11 cellular contexts compared by ENCODE assay signal in the genomic region with DNA sequence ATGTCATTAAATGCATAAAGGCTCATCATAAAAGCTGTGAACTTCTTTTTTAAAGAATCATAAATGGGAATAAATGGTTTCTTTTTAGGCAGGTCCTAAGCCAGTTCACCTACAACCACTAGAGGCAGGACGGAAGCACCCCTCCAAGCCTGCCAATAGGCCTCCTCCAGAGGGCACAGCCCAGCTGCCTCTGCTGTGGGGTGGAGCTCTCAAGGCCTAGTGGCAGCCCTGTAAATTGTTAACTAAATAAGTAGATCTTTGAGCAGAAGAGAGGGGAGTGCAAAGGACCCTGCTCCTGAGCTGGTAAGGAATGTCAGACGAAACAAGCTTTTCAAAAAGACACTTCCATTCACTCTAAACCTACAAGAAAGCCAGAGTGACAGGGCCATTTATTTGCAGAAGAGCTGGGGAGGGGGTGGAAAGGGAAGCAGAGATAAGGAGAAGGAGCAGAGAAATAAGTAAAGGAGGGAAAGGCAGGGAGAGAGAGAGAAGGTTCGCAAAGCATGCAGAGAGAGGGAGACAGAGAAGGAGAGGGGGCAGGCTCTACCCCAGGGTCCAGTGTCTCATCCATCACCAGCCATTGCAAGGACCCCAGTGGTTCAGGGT. TPM values are rescaled to one million over a fixed set of nuclear protein-coding genes. Genes with fewer than 3 reads are reported as not detected.
DNase-seq lines count a peak whose midpoint lies in the region; ATAC-seq and TF ChIP-seq lines count a peak whose summit lies in the region.
"Had no signal": no experiment of that assay in that cellular context is flagged by ENCODE, and none has a peak within 500 bp of the region (broad histone marks: within the 10 kb centered on the region; RNA-seq: fewer than 3 reads in every experiment).

No MANE protein-coding gene starts in this region.

- H3K27ac Mint-ChIP-seq in HFFc6, result no peak overlapping the region
- H3K27ac Mint-ChIP-seq in activated naive CD8-positive, alpha-beta T cell treated with anti-CD3 and anti-CD28 coated beads for 36 hours, result no peak overlapping the region
- H3K27ac Mint-ChIP-seq: activated B cell treated with CpG ODN at 0.5 μM for 24 hours had no signal

- H2AFZ ChIP-seq in DND-41 (ENCODE audit: low read depth, low read length) (no peak overlapping the region), SK-N-SH (ENCODE audit: low read depth) (no peak overlapping the region)

- TF ChIP-seq EP300 in SK-N-SH (IDR thresholded peaks at IDR 0.05; ENCODE audit: borderline replicate concordance in 1 of 2, low read depth in 1 of 2, low read length in 1 of 2), result no peak

- H3K27me3 ChIP-seq in DND-41 (ENCODE audit: insufficient read depth, low read length, poor library complexity) (no peaks in the 10 kb centered on the region), SK-N-SH (ENCODE audit: insufficient read depth) (no peaks in the 10 kb centered on the region), liver (ENCODE audit: control insufficient read depth in 4 of 4, insufficient read depth in 4 of 4, low read length in 3 of 4) (peaks cover 0 to 5% (median 1%) of the 10 kb centered on the region in 4 donors)

- no peaks in the 10 kb centered on the region for H3K4me1 Mint-ChIP-seq in HFFc6 (ENCODE audit: low read depth)
- no peaks in the 10 kb centered on the region for H3K4me1 Mint-ChIP-seq in activated naive CD8-positive, alpha-beta T cell treated with anti-CD3 and anti-CD28 coated beads for 36 hours
- H3K4me1 Mint-ChIP-seq: activated B cell treated with CpG ODN at 0.5 μM for 24 hours had no signal

- no peaks in the 10 kb centered on the region for H3K9me2 ChIP-seq in SK-N-SH

- DNase-seq in DND-41, result peak; percentile 53
- no peak for DNase-seq in HFFc6
- DNase-seq in SK-N-SH, result no peak
- no peak for DNase-seq in activated effector memory CD4-positive, alpha-beta T cell treated with anti-CD3 and anti-CD28 coated beads, Interleukin-2, amount 50 U/mL, for 16 hours
- no peak for DNase-seq in activated CD8-positive, alpha-beta memory T cell treated with anti-CD3 and anti-CD28 coated beads, Interleukin-2, amount 50 U/mL, for 4 hours
- no peak for DNase-seq in activated naive CD8-positive, alpha-beta T cell treated with anti-CD3 and anti-CD28 coated beads for 36 hours
- DNase-seq: activated B cell treated with CpG ODN at 0.5 μM for 24 hours, C1 segment of cervical spinal cord, NCI-H510A had no signal

- H3K36me3 Mint-ChIP-seq in HFFc6 (ENCODE audit: low read depth), result no peaks in the 10 kb centered on the region
- no peaks in the 10 kb centered on the region for H3K36me3 Mint-ChIP-seq in activated naive CD8-positive, alpha-beta T cell treated with anti-CD3 and anti-CD28 coated beads for 36 hours

- H3K9me3 Mint-ChIP-seq in HFFc6, result no peaks in the 10 kb centered on the region
- H3K9me3 Mint-ChIP-seq in activated naive CD8-positive, alpha-beta T cell treated with anti-CD3 and anti-CD28 coated beads for 36 hours, result no peaks in the 10 kb centered on the region
- H3K9me3 Mint-ChIP-seq: activated B cell treated with CpG ODN at 0.5 μM for 24 hours had no signal

- H3K27ac ChIP-seq in DND-41 (ENCODE audit: low read length) (no peak overlapping the region), SK-N-SH (ENCODE audit: low read depth in 2 of 2, low read length in 1 of 2) (no peak overlapping the region), liver (ENCODE audit: low read depth in 1 of 2, low read length in 2 of 2) (no peak overlapping the region)

- H3K79me2 ChIP-seq in DND-41 (ENCODE audit: insufficient read depth, low read length), result no peaks in the 10 kb centered on the region
- H3K79me2 ChIP-seq in SK-N-SH (ENCODE audit: insufficient read depth), result no peaks in the 10 kb centered on the region

- no peaks in the 10 kb centered on the region for H3K36me3 ChIP-seq in DND-41 (ENCODE audit: insufficient read depth, low read length)
- no peaks in the 10 kb centered on the region for H3K36me3 ChIP-seq in SK-N-SH (replicated peaks in 1 of 2; ENCODE audit: control insufficient read depth in 1 of 2, insufficient read depth in 2 of 2, low read length in 1 of 2)
- no peaks in the 10 kb centered on the region for H3K36me3 ChIP-seq in liver (ENCODE audit: control insufficient read depth in 4 of 4, insufficient read depth in 3 of 4, low read depth in 1 of 4, low read length in 3 of 4)

- H3K9me3 ChIP-seq in DND-41 (ENCODE audit: insufficient read depth, low read length, severe bottlenecking), result no peaks in the 10 kb centered on the region
- no peaks in the 10 kb centered on the region for H3K9me3 ChIP-seq in SK-N-SH
- no peaks in the 10 kb centered on the region for H3K9me3 ChIP-seq in liver (ENCODE audit: control insufficient read depth in 4 of 4, low read length in 3 of 4)

- no peak overlapping the region for H3K9ac ChIP-seq in DND-41 (ENCODE audit: low read depth, low read length)
- H3K9ac ChIP-seq in SK-N-SH, result no peak overlapping the region
- H3K9ac ChIP-seq in liver (ENCODE audit: low read depth in 1 of 2, low read length in 2 of 2), result no peak overlapping the region

- no peaks in the 10 kb centered on the region for H4K20me1 ChIP-seq in DND-41 (ENCODE audit: insufficient read depth, low read length)
- H4K20me1 ChIP-seq in SK-N-SH (ENCODE audit: insufficient read depth), result no peaks in the 10 kb centered on the region

- H3K4me2 ChIP-seq in DND-41 (ENCODE audit: insufficient read depth, low read length), result no peak overlapping the region
- H3K4me2 ChIP-seq in SK-N-SH, result no peak overlapping the region

- TF ChIP-seq CTCF in DND-41 (IDR thresholded peaks at IDR 0.05; ENCODE audit: borderline replicate concordance, extremely low read depth, low read length, poor library complexity, severe bottlenecking), result peak; percentile 50
- 0 out of 2 replicates have a peak, but pooled peaks have one; percentile 16 for TF ChIP-seq CTCF in HFFc6 (IDR thresholded peaks at IDR 0.05)
- no peak for TF ChIP-seq CTCF in SK-N-SH (IDR thresholded peaks at IDR 0.05)
- TF ChIP-seq CTCF in liver (IDR thresholded peaks at IDR 0.05; ENCODE audit: low read depth, low read length, missing input control), result peak; percentile 14

- 13% methylated on average over 3 of the region's 3 CpGs for WGBS in SK-N-SH (ENCODE audit: low lambda C conversion rate)
- WGBS in liver, result 59% methylated on average over 3 of the region's 3 CpGs

- TF ChIP-seq RAD21 in SK-N-SH (IDR thresholded peaks at IDR 0.05; ENCODE audit: low read length) (0 out of 2 replicates have a peak, but pooled peaks have one; percentile 6), liver (IDR thresholded peaks at IDR 0.05) (peak in 1 of 2 donors; percentile 52)

- H3K27me3 Mint-ChIP-seq in HFFc6 (ENCODE audit: insufficient read depth), result peaks cover 16% of the 10 kb centered on the region
- peaks cover 19% of the 10 kb centered on the region for H3K27me3 Mint-ChIP-seq in activated naive CD8-positive, alpha-beta T cell treated with anti-CD3 and anti-CD28 coated beads for 36 hours

- no peak overlapping the region for H3K4me3 ChIP-seq in DND-41 (ENCODE audit: low read depth in 1 of 2, low read length in 2 of 2)
- H3K4me3 ChIP-seq in SK-N-SH (ENCODE audit: low read depth in 2 of 2, low read length in 1 of 2), result no peak overlapping the region
- H3K4me3 ChIP-seq in liver (ENCODE audit: low read depth in 1 of 3, low read length in 3 of 3), result no peak overlapping the region

- H3K4me1 ChIP-seq in DND-41 (ENCODE audit: insufficient read depth, low read length) (no peaks in the 10 kb centered on the region), SK-N-SH (ENCODE audit: control insufficient read depth in 1 of 2, insufficient read depth in 2 of 2, low read depth in 1 of 2, low read length in 1 of 2) (no peaks in the 10 kb centered on the region; a peak in 1 of 4 replicates), liver (ENCODE audit: control insufficient read depth in 4 of 4, insufficient read depth in 4 of 4, low read length in 3 of 4) (no peaks in the 10 kb centered on the region)

- ATAC-seq in DND-41 (ENCODE audit: insufficient read depth, low read depth), result peak; percentile 89
- ATAC-seq in HG02840 (IDR thresholded peaks at IDR 0.05; ENCODE audit: low FRiP score, unreplicated experiment), result no peak

- POLR2A ChIA-PET in SK-N-SH (lab: Yijun Ruan, JAX), result no interaction called here

- no peak overlapping the region for H3K4me3 Mint-ChIP-seq in HFFc6
- no peak overlapping the region for H3K4me3 Mint-ChIP-seq in activated naive CD8-positive, alpha-beta T cell treated with anti-CD3 and anti-CD28 coated beads for 36 hours
- H3K4me3 Mint-ChIP-seq: activated B cell treated with CpG ODN at 0.5 μM for 24 hours had no signal

- no peaks in the 10 kb centered on the region for H3F3A ChIP-seq in SK-N-SH (replicated peaks; ENCODE audit: insufficient read depth)

- CTCF ChIA-PET in SK-N-SH (lab: Yijun Ruan, JAX), result interaction anchor here (0.7 to 2.7 kb wide), 8 partner anchors 9 to 256 kb away, joined by 3 to 13 read pairs (median 5); no protein-coding TSS in a partner anchor

TF ChIP-seq in SK-N-SH, 30 proteins besides CTCF, POLR2A, EP300 and RAD21 (continues in another document):
- no peak for TF ChIP-seq FOXM1 (IDR thresholded peaks at IDR 0.05; ENCODE audit: low read depth)
- no peak for TF ChIP-seq SIN3A (IDR thresholded peaks at IDR 0.05; ENCODE audit: borderline replicate concordance, low read depth, low read length)
- no peak for TF ChIP-seq FOXJ3 (CRISPR knock-in tag; IDR thresholded peaks at IDR 0.05)

TF ChIP-seq in liver, 16 proteins besides CTCF, POLR2A, EP300 and RAD21:
- TF ChIP-seq JUND (IDR thresholded peaks at IDR 0.05), result no peak
- TF ChIP-seq HNF4G (IDR thresholded peaks at IDR 0.05), result no peak
- TF ChIP-seq GABPA (IDR thresholded peaks at IDR 0.05 in 1 of 2, conservative IDR thresholded peaks at IDR 0.05 in 1 of 2), result no peak
- TF ChIP-seq, protein P1, sequence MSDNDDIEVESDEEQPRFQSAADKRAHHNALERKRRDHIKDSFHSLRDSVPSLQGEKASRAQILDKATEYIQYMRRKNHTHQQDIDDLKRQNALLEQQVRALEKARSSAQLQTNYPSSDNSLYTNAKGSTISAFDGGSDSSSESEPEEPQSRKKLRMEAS (IDR thresholded peaks at IDR 0.05), result no peak

RNA-seq across cellular contexts. Expression of a gene that starts 18.0 kb away (rescaled TPM):
- under 1 TPM in 1 of 6 experiments, not detected in 5; 0.05 TPM for total RNA-seq in HFFc6 (2021; fragmentation: NEBNext Ultra II Directional; extraction: Animal tissue kit (Norgen Biotek cat#: 25700))
- polyA plus RNA-seq in SK-N-SH (2012; rRNA removed) (0.05 and 0.08 TPM in 2 replicates), liver (10 to 100 TPM; 10.4 to 12.9 TPM)
- 0.08 TPM in 2 replicates for polyA plus RNA-seq in SK-N-SH (2012; cell fraction: cytosol; rRNA removed)
- 0.24 and 0.42 TPM in 2 replicates for polyA plus RNA-seq in SK-N-SH (2012; cell fraction: nucleus; rRNA removed)
- total RNA-seq in liver, result 10 to 100 TPM in 1 of 2 donors, 1 to 10 TPM in 1; 9.7 to 12.4 TPM
- total RNA-seq in activated naive CD8-positive, alpha-beta T cell treated with anti-CD3 and anti-CD28 coated beads for 36 hours, result not detected

Comparison
In these comparisons a context has a peak if more than half of its experiments do, and no peak if none do; other contexts are left out.
1. RNA of a gene that starts 18.0 kb away (total RNA-seq): 9.7 to 12.4 TPM in liver; 0.05 TPM in HFFc6 and not detected in activated naive CD8-positive, alpha-beta T cell treated with anti-CD3 and anti-CD28 coated beads for 36 hours; every median in the first group is over 10 times any median in the second.